8 cellular contexts compared by ENCODE assay signal in the genomic region with DNA sequence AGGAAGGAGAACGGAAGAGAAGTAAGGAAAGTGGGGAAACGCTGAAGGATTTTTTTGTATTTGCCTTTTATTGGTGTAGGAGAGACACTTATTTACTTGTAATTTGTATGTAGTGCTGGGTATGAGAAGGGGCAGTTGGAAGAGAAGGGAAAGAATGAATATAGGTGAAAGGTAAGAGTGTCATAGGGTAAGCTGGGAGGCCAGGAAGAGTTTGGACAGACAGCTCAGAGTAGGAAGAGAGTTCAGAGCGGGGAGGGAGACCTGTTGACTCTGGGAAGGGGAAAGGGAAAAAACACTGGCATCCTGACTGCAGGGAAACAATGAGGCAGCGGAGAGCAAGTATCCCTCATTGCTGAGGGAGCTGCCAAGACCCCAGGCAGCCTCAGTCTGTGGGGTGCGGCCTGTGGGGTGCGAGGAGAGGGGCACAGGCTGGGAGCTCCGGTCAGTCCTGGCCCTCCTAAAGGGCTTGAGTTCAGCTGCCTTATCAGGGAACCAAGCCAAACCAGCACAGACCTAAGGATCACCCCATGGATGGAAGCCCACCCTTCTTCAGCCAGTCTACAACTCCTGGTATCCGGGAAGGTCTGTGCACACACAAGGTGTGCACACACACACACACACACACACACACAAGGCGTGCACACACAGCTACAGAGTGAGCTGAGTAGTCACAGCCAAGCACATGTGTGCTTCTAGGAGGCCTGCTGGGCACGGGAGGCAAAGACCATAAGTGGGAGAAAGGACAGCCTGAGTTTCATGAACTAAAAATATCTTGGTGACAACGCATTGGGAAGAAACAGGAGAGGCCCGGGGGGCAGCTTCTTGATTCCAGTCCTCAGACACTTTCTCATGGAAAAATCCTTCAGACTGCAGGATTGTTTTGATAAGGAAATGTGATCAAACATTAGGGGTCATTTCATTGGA. TPM values are rescaled to one million over a fixed set of nuclear protein-coding genes. Genes with fewer than 3 reads are reported as not detected.
DNase-seq lines count a peak whose midpoint lies in the region; ATAC-seq and TF ChIP-seq lines count a peak whose summit lies in the region.

No MANE protein-coding gene starts in this region.

- H3K27me3 ChIP-seq in CD8-positive, alpha-beta memory T cell (ENCODE audit: insufficient read depth, low read length, poor library complexity, severe bottlenecking) = no peaks in the 10 kb centered on the region
- no peaks in the 10 kb centered on the region for H3K27me3 ChIP-seq in rectal smooth muscle tissue (ENCODE audit: control insufficient read depth, insufficient read depth, low read length)

- ATAC-seq in WTC11 (no peak), HG03457 (IDR thresholded peaks at IDR 0.05; ENCODE audit: unreplicated experiment) (no peak), HG02870 (IDR thresholded peaks at IDR 0.05; ENCODE audit: unreplicated experiment) (no peak), HG03196 (IDR thresholded peaks at IDR 0.05; ENCODE audit: unreplicated experiment) (no peak)

- no peak for DNase-seq in CD8-positive, alpha-beta memory T cell
- no peak for DNase-seq in WTC11 (ENCODE audit: low spot score)
- DNase-seq in glutamatergic neuron = no peak
- DNase-seq in NCI-H146 treated with DMSO at 0.1 percent for 48 hours (lab: John Stamatoyannopoulos, UW; ENCODE audit: unreplicated experiment) = no peak

- peaks cover 0 to 13% (median 0%) of the 10 kb centered on the region in 3 donors for H3K36me3 Mint-ChIP-seq in CD8-positive, alpha-beta memory T cell
- peaks cover 3% of the 10 kb centered on the region; the same call in 1 of the 2 replicates for H3K36me3 Mint-ChIP-seq in WTC11
- no peaks in the 10 kb centered on the region for H3K36me3 Mint-ChIP-seq in glutamatergic neuron (ENCODE audit: unreplicated experiment)

- H3K9ac ChIP-seq in rectal smooth muscle tissue (ENCODE audit: low read length) = no peak overlapping the region

- no peak overlapping the region for H3K27ac ChIP-seq in CD8-positive, alpha-beta memory T cell (ENCODE audit: low read depth, low read length)
- H3K27ac ChIP-seq in rectal smooth muscle tissue (ENCODE audit: low read depth, low read length) = peak overlapping the region; percentile 98

- no peaks in the 10 kb centered on the region for H3K36me3 ChIP-seq in CD8-positive, alpha-beta memory T cell (ENCODE audit: insufficient read depth, low read length)
- H3K36me3 ChIP-seq in rectal smooth muscle tissue (ENCODE audit: control insufficient read depth, insufficient read depth, low read length) = no peaks in the 10 kb centered on the region

- CTCF ChIA-PET in CD8-positive, alpha-beta memory T cell (lab: Charles Lee) = interaction anchor here (1.3 kb wide), 1 partner anchor 344 kb away, joined by 3 read pairs; a partner anchor contains a TSS
- CTCF ChIA-PET in WTC11 (lab: Charles Lee) = no interaction called here

- H3K27me3 Mint-ChIP-seq in CD8-positive, alpha-beta memory T cell = peaks cover 0 to 1% of the 10 kb centered on the region in 2 donors
- H3K27me3 Mint-ChIP-seq in WTC11 (ENCODE audit: low read depth) = no peaks in the 10 kb centered on the region
- H3K27me3 Mint-ChIP-seq in glutamatergic neuron (ENCODE audit: unreplicated experiment) = no peaks in the 10 kb centered on the region

- peaks cover 52 to 71% (median 68%) of the 10 kb centered on the region in 3 donors for H3K4me1 Mint-ChIP-seq in CD8-positive, alpha-beta memory T cell
- H3K4me1 Mint-ChIP-seq in WTC11 = peaks cover 39% of the 10 kb centered on the region
- H3K4me1 Mint-ChIP-seq in glutamatergic neuron (ENCODE audit: low read depth, unreplicated experiment) = peaks cover 36% of the 10 kb centered on the region

- H3K4me1 ChIP-seq in CD8-positive, alpha-beta memory T cell (ENCODE audit: insufficient read depth, low read length) = peaks cover 14% of the 10 kb centered on the region
- peaks cover 60% of the 10 kb centered on the region for H3K4me1 ChIP-seq in rectal smooth muscle tissue (ENCODE audit: control insufficient read depth, insufficient read depth, low read length)

- POLR2A ChIA-PET in CD8-positive, alpha-beta memory T cell (lab: Charles Lee) = no interaction called here
- POLR2A ChIA-PET in WTC11 (lab: Charles Lee) = no interaction called here

- no peaks in the 10 kb centered on the region for H3K9me3 Mint-ChIP-seq in CD8-positive, alpha-beta memory T cell
- H3K9me3 Mint-ChIP-seq in WTC11 = no peaks in the 10 kb centered on the region
- H3K9me3 Mint-ChIP-seq in glutamatergic neuron (ENCODE audit: unreplicated experiment) = no peaks in the 10 kb centered on the region

- no peak for TF ChIP-seq CTCF in WTC11 (IDR thresholded peaks at IDR 0.05)
- TF ChIP-seq CTCF in glutamatergic neuron (IDR thresholded peaks at IDR 0.05; ENCODE audit: partially characterized antibody, unreplicated experiment) = no peak

- H3K27ac Mint-ChIP-seq in CD8-positive, alpha-beta memory T cell = peak overlapping the region in 6 of 8 donors; percentile 23 to 64 (median 45)
- H3K27ac Mint-ChIP-seq in WTC11 = peak overlapping the region; percentile 15
- no peak overlapping the region for H3K27ac Mint-ChIP-seq in glutamatergic neuron (ENCODE audit: unreplicated experiment)

- no peaks in the 10 kb centered on the region for H3K9me3 ChIP-seq in CD8-positive, alpha-beta memory T cell (ENCODE audit: low read length)

- peak overlapping the region in 5 of 7 donors; percentile 30 to 57 (median 36) for H3K4me3 Mint-ChIP-seq in CD8-positive, alpha-beta memory T cell
- H3K4me3 Mint-ChIP-seq in WTC11 = peak overlapping the region; percentile 20; the same call in 1 of the 2 replicates
- H3K4me3 Mint-ChIP-seq in glutamatergic neuron (ENCODE audit: unreplicated experiment) = peak overlapping the region; percentile 73

- no peak overlapping the region for H3K4me3 ChIP-seq in CD8-positive, alpha-beta memory T cell (ENCODE audit: low read length)
- H3K4me3 ChIP-seq in rectal smooth muscle tissue (ENCODE audit: low read length) = peak overlapping the region; percentile 21

TF ChIP-seq in WTC11, 78 proteins besides CTCF, POLR2A, EP300 and RAD21:
- TF ChIP-seq ZNF121 (CRISPR knock-in tag; IDR thresholded peaks at IDR 0.05) = no peak
- TF ChIP-seq ZNF138 (CRISPR knock-in tag; conservative IDR thresholded peaks at IDR 0.05) = no peak
- TF ChIP-seq ZNF317 (CRISPR knock-in tag; IDR thresholded peaks at IDR 0.05; ENCODE audit: borderline replicate concordance, low read depth) = no peak
- TF ChIP-seq, protein P1, sequence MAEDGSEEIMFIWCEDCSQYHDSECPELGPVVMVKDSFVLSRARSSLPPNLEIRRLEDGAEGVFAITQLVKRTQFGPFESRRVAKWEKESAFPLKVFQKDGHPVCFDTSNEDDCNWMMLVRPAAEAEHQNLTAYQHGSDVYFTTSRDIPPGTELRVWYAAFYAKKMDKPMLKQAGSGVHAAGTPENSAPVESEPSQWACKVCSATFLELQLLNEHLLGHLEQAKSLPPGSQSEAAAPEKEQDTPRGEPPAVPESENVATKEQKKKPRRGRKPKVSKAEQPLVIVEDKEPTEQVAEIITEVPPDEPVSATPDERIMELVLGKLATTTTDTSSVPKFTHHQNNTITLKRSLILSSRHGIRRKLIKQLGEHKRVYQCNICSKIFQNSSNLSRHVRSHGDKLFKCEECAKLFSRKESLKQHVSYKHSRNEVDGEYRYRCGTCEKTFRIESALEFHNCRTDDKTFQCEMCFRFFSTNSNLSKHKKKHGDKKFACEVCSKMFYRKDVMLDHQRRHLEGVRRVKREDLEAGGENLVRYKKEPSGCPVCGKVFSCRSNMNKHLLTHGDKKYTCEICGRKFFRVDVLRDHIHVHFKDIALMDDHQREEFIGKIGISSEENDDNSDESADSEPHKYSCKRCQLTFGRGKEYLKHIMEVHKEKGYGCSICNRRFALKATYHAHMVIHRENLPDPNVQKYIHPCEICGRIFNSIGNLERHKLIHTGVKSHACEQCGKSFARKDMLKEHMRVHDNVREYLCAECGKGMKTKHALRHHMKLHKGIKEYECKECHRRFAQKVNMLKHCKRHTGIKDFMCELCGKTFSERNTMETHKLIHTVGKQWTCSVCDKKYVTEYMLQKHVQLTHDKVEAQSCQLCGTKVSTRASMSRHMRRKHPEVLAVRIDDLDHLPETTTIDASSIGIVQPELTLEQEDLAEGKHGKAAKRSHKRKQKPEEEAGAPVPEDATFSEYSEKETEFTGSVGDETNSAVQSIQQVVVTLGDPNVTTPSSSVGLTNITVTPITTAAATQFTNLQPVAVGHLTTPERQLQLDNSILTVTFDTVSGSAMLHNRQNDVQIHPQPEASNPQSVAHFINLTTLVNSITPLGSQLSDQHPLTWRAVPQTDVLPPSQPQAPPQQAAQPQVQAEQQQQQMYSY (CRISPR knock-in tag; IDR thresholded peaks at IDR 0.05) = no peak
- TF ChIP-seq, protein P2, sequence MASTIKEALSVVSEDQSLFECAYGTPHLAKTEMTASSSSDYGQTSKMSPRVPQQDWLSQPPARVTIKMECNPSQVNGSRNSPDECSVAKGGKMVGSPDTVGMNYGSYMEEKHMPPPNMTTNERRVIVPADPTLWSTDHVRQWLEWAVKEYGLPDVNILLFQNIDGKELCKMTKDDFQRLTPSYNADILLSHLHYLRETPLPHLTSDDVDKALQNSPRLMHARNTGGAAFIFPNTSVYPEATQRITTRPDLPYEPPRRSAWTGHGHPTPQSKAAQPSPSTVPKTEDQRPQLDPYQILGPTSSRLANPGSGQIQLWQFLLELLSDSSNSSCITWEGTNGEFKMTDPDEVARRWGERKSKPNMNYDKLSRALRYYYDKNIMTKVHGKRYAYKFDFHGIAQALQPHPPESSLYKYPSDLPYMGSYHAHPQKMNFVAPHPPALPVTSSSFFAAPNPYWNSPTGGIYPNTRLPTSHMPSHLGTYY (CRISPR knock-in tag; IDR thresholded peaks at IDR 0.05) = no peak

RNA-seq across cellular contexts. Expression of a gene that starts 2.9 kb away (rescaled TPM):
- total RNA-seq in CD8-positive, alpha-beta memory T cell = 10 to 100 TPM; 11.3 to 12.2 TPM
- polyA plus RNA-seq in CD8-positive, alpha-beta memory T cell = 20.3 TPM
- total RNA-seq in WTC11 (2021) (25.8 to 32.3 TPM (median 30.7 TPM) in 3 replicates), glutamatergic neuron (ENCODE audit: unreplicated experiment) (0.51 TPM)

Comparison
In these comparisons a context has a peak if more than half of its experiments do, and no peak if none do; other contexts are left out.
1. H3K4me3 Mint-ChIP-seq: peak in every context shown above with its lines; median percentile 73 in glutamatergic neuron; 36 in CD8-positive, alpha-beta memory T cell; 20 in WTC11.